In genomic region chrX:139324756-139325155, GRCh38 we compare ENCODE assay signal across 10 cellular contexts.
"Had no signal": no experiment of that assay in that cellular context is flagged by ENCODE, and none has a peak within 500 bp of the region (broad histone marks: within the 10 kb centered on the region; RNA-seq: fewer than 3 reads in every experiment).

No MANE protein-coding gene starts in this region.

- H3K4me3 Mint-ChIP-seq: HFFc6, IgD-negative memory B cell had no signal

- H3K27ac ChIP-seq: GM23248, HL-60 had no signal

- H3K4me1 Mint-ChIP-seq: IgD-negative memory B cell had no signal

- DNase-seq: GM23248, GOT3, H7, HFFc6, KBM-7 had no signal

- H3K4me3 ChIP-seq: GM23248, HAP-1 had no signal

- H3K36me3 Mint-ChIP-seq: IgD-negative memory B cell had no signal

- H3K4me1 ChIP-seq: HAP-1 had no signal

- ATAC-seq: HCT116, HepG2 had no signal

- H3K9me3 ChIP-seq: HAP-1 had no signal

- H3K27ac Mint-ChIP-seq: HFFc6, IgD-negative memory B cell had no signal

- H3K27me3 Mint-ChIP-seq: IgD-negative memory B cell had no signal

- H3K36me3 ChIP-seq: HAP-1 had no signal
